In genomic region chr14:23478109-23478698, GRCh38 we compare ENCODE assay signal across 8 cellular contexts.
DNase-seq lines count a peak whose midpoint lies in the region; ATAC-seq and TF ChIP-seq lines count a peak whose summit lies in the region.

No MANE protein-coding gene starts in this region.

- in situ Hi-C loops in astrocyte of the spinal cord (cut with HindIII; ENCODE audit: low sequenced_read_pairs) = no loop called here

- DNase-seq in GM12864 (ENCODE audit: low read depth) (peak; percentile 25), NCI-H146 (lab: John Stamatoyannopoulos, UW) (peak; percentile 57), T-helper 9 cell (peak; percentile 55), astrocyte of the spinal cord (ENCODE audit: low read depth, low spot score) (peak; percentile 69), inferior parietal cortex (ENCODE audit: extremely low spot score) (peak; percentile 84)
- peak; percentile 38 for DNase-seq in stimulated activated CD4-positive, alpha-beta T cell treated with anti-CD3 and anti-CD28 coated beads, Interleukin-1b, Interleukin-23, amount 100 ng/mL, for 48 hours

- TF ChIP-seq CTCF in GM12864 (IDR thresholded peaks at IDR 0.05; ENCODE audit: low read depth, low read length, missing control alignments) = peak; percentile 61
- TF ChIP-seq CTCF in astrocyte of the spinal cord (IDR thresholded peaks at IDR 0.05; ENCODE audit: low read depth, low read length) = peak; percentile 63

- no peak for ATAC-seq in GM18868 (IDR thresholded peaks at IDR 0.05; ENCODE audit: unreplicated experiment)
- ATAC-seq in HG03439 (IDR thresholded peaks at IDR 0.05; ENCODE audit: unreplicated experiment) = no peak

- H3K4me3 ChIP-seq in GM12864 (ENCODE audit: low read depth, low read length) (no peak overlapping the region), astrocyte of the spinal cord (ENCODE audit: low read depth, low read length) (no peak overlapping the region)

Comparison
In these comparisons a context has a peak if more than half of its experiments do, and no peak if none do; other contexts are left out.
1. DNase-seq: peak in every context shown above with its lines; median percentile 84 in inferior parietal cortex; 69 in astrocyte of the spinal cord; 57 in NCI-H146; 55 in T-helper 9 cell; 38 in stimulated activated CD4-positive, alpha-beta T cell treated with anti-CD3 and anti-CD28 coated beads, Interleukin-1b, Interleukin-23, amount 100 ng/mL, for 48 hours; 25 in GM12864.